Comparison of ENCODE assay signal across 24 cellular contexts in the genomic region with DNA sequence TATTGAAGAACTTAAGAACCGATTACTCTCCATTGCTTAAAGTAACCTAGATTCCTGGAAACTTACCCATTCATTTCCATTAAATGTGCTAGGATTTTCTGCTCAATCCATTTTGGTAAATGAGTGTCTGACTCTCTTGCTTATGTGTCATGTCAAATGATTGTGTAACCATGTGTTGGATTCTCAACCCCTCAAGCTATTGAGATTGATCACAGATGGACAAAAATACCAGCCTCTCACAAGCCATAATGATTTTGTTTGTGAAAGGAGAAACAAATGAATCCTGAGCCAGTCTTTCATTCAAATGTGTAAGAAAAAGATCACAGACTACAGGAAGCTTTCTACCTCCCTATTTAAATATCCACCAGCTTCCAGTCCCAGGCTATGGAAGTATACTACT.
"Had no signal": no experiment of that assay in that cellular context is flagged by ENCODE, and none has a peak within 500 bp of the region (broad histone marks: within the 10 kb centered on the region; RNA-seq: fewer than 3 reads in every experiment).

No MANE protein-coding gene starts in this region.

- H3K4me3 ChIP-seq: body of pancreas, hepatocyte, lower lobe of right lung, neural progenitor cell, right atrium auricular region, thyroid gland had no signal

- H3K27ac ChIP-seq: body of pancreas, hepatocyte, lower lobe of right lung, neural progenitor cell, right atrium auricular region, thyroid gland had no signal

- H3K4me1 ChIP-seq: body of pancreas, lower lobe of right lung, neural progenitor cell, right atrium auricular region had no signal

- DNase-seq: activated B cell treated with CpG ODN at 0.5 μM for 24 hours; activated CD4-positive, alpha-beta memory T cell treated with anti-CD3 and anti-CD28 coated beads for 36 hours; activated CD4-positive, alpha-beta T cell treated with anti-CD3 and anti-CD28 coated beads for 36 hours; activated effector memory CD4-positive, alpha-beta T cell treated with anti-CD3 and anti-CD28 coated beads, Interleukin-2, amount 50 U/mL, for 16 hours; activated naive CD4-positive, alpha-beta T cell treated with anti-CD3 and anti-CD28 coated beads, Interleukin-2, amount 10 ng/mL, durations not matched to agents 7 days and 5 days; body of pancreas; caudate nucleus; dermis blood vessel endothelial cell; effector CD8-positive, alpha-beta T cell; glutamatergic neuron; immature natural killer cell; lower lobe of right lung; naive thymus-derived CD4-positive, alpha-beta T cell; stimulated activated CD4-positive, alpha-beta T cell treated with anti-CD3 and anti-CD28 coated beads, Interleukin-4, amount 100 ng/mL, for 4 hours; substantia nigra; T-helper 1 cell; thyroid gland had no signal

- H3K27me3 ChIP-seq: body of pancreas, hepatocyte, neural progenitor cell, right atrium auricular region, thyroid gland had no signal

- ATAC-seq: activated CD4-positive, alpha-beta T cell treated with anti-CD3 and anti-CD28 coated beads for 36 hours; body of pancreas; esophagus mucosa; left lobe of liver; lower lobe of right lung; naive thymus-derived CD4-positive, alpha-beta T cell had no signal

- FAIRE-seq: frontal cortex, TTC549 had no signal
